ENCODE assay signal across 1 cellular context in genomic region chr9:130239741-130240241, GRCh38.
TF ChIP-seq lines count a peak whose summit lies in the region.

No MANE protein-coding gene starts in this region.

TF ChIP-seq in GM23338, 12 proteins besides CTCF, POLR2A, EP300 and RAD21 (continued from another document):
- TF ChIP-seq ZNF331 (CRISPR knock-in tag; IDR thresholded peaks at IDR 0.05; ENCODE audit: low read depth), result no peak
- TF ChIP-seq POLR2AphosphoS5 (IDR thresholded peaks at IDR 0.05; ENCODE audit: low read depth), result no peak
- TF ChIP-seq CREB1 (CRISPR knock-in tag; IDR thresholded peaks at IDR 0.05; ENCODE audit: low read depth), result no peak
- TF ChIP-seq EZH2 (IDR thresholded peaks at IDR 0.05; ENCODE audit: low read depth, unreplicated experiment), result no peak
- TF ChIP-seq EZH2phosphoT487 (IDR thresholded peaks at IDR 0.05; ENCODE audit: unreplicated experiment), result no peak
